Comparison of ENCODE assay signal across 14 cellular contexts in the genomic region with DNA sequence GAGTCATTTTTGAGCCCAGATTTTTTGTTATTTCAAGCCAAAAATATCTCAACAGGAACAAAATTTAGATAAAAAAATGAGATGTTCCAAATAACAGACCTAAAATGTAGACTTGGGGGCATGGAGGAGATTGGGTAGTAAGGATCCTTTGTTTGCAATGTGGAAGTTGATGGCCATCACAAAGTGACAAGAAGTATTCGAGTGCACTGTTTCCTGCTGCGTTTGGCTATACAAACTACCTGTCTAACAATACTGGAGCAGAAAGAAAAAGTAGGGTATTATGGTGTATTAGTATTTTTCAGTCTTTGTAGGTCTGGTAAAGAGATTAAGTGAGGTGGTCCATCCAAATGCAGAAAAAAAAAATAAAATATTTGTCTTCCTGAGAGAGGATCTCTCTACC.
DNase-seq lines count a peak whose midpoint lies in the region; ATAC-seq and TF ChIP-seq lines count a peak whose summit lies in the region.
"Had no signal": no experiment of that assay in that cellular context is flagged by ENCODE, and none has a peak within 500 bp of the region (broad histone marks: within the 10 kb centered on the region; RNA-seq: fewer than 3 reads in every experiment).

No MANE protein-coding gene starts in this region.

- H3K9me3 ChIP-seq in MM.1S (replicated peaks; ENCODE audit: insufficient read depth, low read length) (no peaks in the 10 kb centered on the region), osteoblast (ENCODE audit: low read depth, low read length) (no peaks in the 10 kb centered on the region)
- H3K9me3 ChIP-seq: ascending aorta, colonic mucosa, prostate gland had no signal

- H3K4me2 ChIP-seq in MM.1S (ENCODE audit: low read depth, low read length) (peak overlapping the region; percentile 69), osteoblast (ENCODE audit: insufficient read depth, low read length) (no peak overlapping the region)

- H2AFZ ChIP-seq in MM.1S (ENCODE audit: low read length) (peak overlapping the region; percentile 69), osteoblast (ENCODE audit: low read length) (peak overlapping the region; percentile 64)

- peak; percentile 39 for ATAC-seq in GM18907 (IDR thresholded peaks at IDR 0.05; ENCODE audit: unreplicated experiment)
- ATAC-seq: HCT116, Panc1 had no signal

- H3K27ac ChIP-seq in MM.1S (ENCODE audit: low read length) (peak overlapping the region; percentile 60), osteoblast (ENCODE audit: low read depth, low read length) (no peak overlapping the region)
- H3K27ac ChIP-seq: ascending aorta, colonic mucosa, prostate gland had no signal

- H3K9me2 ChIP-seq in MM.1S (replicated peaks; ENCODE audit: insufficient read depth, low read length) = no peaks in the 10 kb centered on the region

- H3K9ac ChIP-seq in MM.1S (ENCODE audit: low read length) = peak overlapping the region; percentile 2; the same call in 1 of the 2 replicates

- peak overlapping the region; percentile 5 for H3K4me3 ChIP-seq in MM.1S (ENCODE audit: low read length)
- no peak overlapping the region for H3K4me3 ChIP-seq in osteoblast (ENCODE audit: insufficient read depth, low read length)
- H3K4me3 ChIP-seq: ascending aorta, colonic mucosa, prostate gland had no signal

- DNase-seq in HFFc6 (no peak), MM.1S (no peak), osteoblast (ENCODE audit: insufficient read length, low spot score, missing footprints) (no peak), middle frontal gyrus (ENCODE audit: extremely low spot score, low spot score) (no peak), GM20000 (ENCODE audit: low spot score) (no peak), NCI-H128 (lab: John Stamatoyannopoulos, UW; ENCODE audit: unreplicated experiment) (no peak)
- DNase-seq: activated effector memory CD4-positive, alpha-beta T cell treated with anti-CD3 and anti-CD28 coated beads, Interleukin-2, amount 50 U/mL, for 16 hours; colonic mucosa; DMS53 had no signal

- H3K36me3 ChIP-seq in MM.1S (replicated peaks; ENCODE audit: insufficient read depth, low read length) (no peaks in the 10 kb centered on the region), osteoblast (ENCODE audit: insufficient read depth, low read length) (no peaks in the 10 kb centered on the region)
- H3K36me3 ChIP-seq: ascending aorta, colonic mucosa, prostate gland had no signal

- no peaks in the 10 kb centered on the region for H3K79me2 ChIP-seq in MM.1S (ENCODE audit: low read length)
- H3K79me2 ChIP-seq in osteoblast (ENCODE audit: insufficient read depth, low read length) = no peaks in the 10 kb centered on the region

- H3K27me3 ChIP-seq in MM.1S (replicated peaks; ENCODE audit: insufficient read depth, low read length) = no peaks in the 10 kb centered on the region
- no peaks in the 10 kb centered on the region for H3K27me3 ChIP-seq in osteoblast (ENCODE audit: insufficient read depth, low read length)
- H3K27me3 ChIP-seq: ascending aorta, colonic mucosa had no signal

- no peaks in the 10 kb centered on the region for H3K27me3 Mint-ChIP-seq in HFFc6 (ENCODE audit: insufficient read depth)

- H3K4me3 Mint-ChIP-seq in HFFc6 = peak overlapping the region; percentile 55; the same call in 1 of the 2 replicates

- H3K9me3 Mint-ChIP-seq in HFFc6 = peaks cover 5% of the 10 kb centered on the region

- no peaks in the 10 kb centered on the region for H3K36me3 Mint-ChIP-seq in HFFc6 (ENCODE audit: low read depth)

- TF ChIP-seq CTCF in HFFc6 (IDR thresholded peaks at IDR 0.05) (no peak), MM.1S (IDR thresholded peaks at IDR 0.05; ENCODE audit: low read length) (no peak), osteoblast (IDR thresholded peaks at IDR 0.05; ENCODE audit: extremely low read depth, low read depth, low read length) (no peak), GM20000 (IDR thresholded peaks at IDR 0.05; ENCODE audit: extremely low read depth, missing control alignments) (no peak)

- H3K27ac Mint-ChIP-seq in HFFc6 = no peak overlapping the region

- no peaks in the 10 kb centered on the region for H3F3A ChIP-seq in MM.1S (ENCODE audit: insufficient read depth, low read length)

- H3K4me1 ChIP-seq in MM.1S (ENCODE audit: low read length) (peaks cover 22% of the 10 kb centered on the region), osteoblast (ENCODE audit: insufficient read depth, low read length) (no peaks in the 10 kb centered on the region)
- H3K4me1 ChIP-seq: ascending aorta, colonic mucosa, prostate gland had no signal

- no peaks in the 10 kb centered on the region for H3K4me1 Mint-ChIP-seq in HFFc6 (ENCODE audit: low read depth)

- H4K20me1 ChIP-seq in MM.1S (ENCODE audit: insufficient read depth, low read length) = no peaks in the 10 kb centered on the region
- no peaks in the 10 kb centered on the region for H4K20me1 ChIP-seq in osteoblast (ENCODE audit: insufficient read depth, low read length)
